Comparison of ENCODE assay signal across 10 cellular contexts in genomic region chr2:212628586-212628985, GRCh38.
"Had no signal": no experiment of that assay in that cellular context is flagged by ENCODE, and none has a peak within 500 bp of the region (broad histone marks: within the 10 kb centered on the region; RNA-seq: fewer than 3 reads in every experiment).

No MANE protein-coding gene starts in this region.

- H3K4me1 ChIP-seq: HAP-1 had no signal

- H3K36me3 ChIP-seq: HAP-1 had no signal

- DNase-seq: GM23248, GOT3, H7, H9, HCEC 1CT, HFFc6 had no signal

- H3K9me3 Mint-ChIP-seq: GM23338, H9, HFFc6 had no signal

- H3K4me3 ChIP-seq: GM23248, GM23338, HAP-1 had no signal

- H3K27ac Mint-ChIP-seq: GM23338, H9, HFFc6 had no signal

- H3K9me3 ChIP-seq: HAP-1 had no signal

- H3K9ac ChIP-seq: GM23248 had no signal

- H3K4me1 Mint-ChIP-seq: GM23338, H9 had no signal

- H2AFZ ChIP-seq: GM23248, GM23338 had no signal

- H3K4me3 Mint-ChIP-seq: GM23338, H9, HFFc6 had no signal

- H3K4me2 ChIP-seq: GM23338 had no signal

- FAIRE-seq: H1, H54 had no signal

- H3K27ac ChIP-seq: GM23248 had no signal
